ENCODE assay signal across 9 cellular contexts in genomic region chr14:101707863-101708620, GRCh38. TPM values are rescaled to one million over a fixed set of nuclear protein-coding genes. Genes with fewer than 3 reads are reported as not detected.
DNase-seq lines count a peak whose midpoint lies in the region; ATAC-seq and TF ChIP-seq lines count a peak whose summit lies in the region.
"Had no signal": no experiment of that assay in that cellular context is flagged by ENCODE, and none has a peak within 500 bp of the region (broad histone marks: within the 10 kb centered on the region; RNA-seq: fewer than 3 reads in every experiment).

No MANE protein-coding gene starts in this region.

- peak; percentile 2 for ATAC-seq in stimulated activated naive CD8-positive, alpha-beta T cell treated with anti-CD3 and anti-CD28 coated beads, Interleukin-15, Interleukin-2, amounts not matched to agents 100 U/mL and 50 U/mL, for 24 hours
- no peak for ATAC-seq in HG03108 (IDR thresholded peaks at IDR 0.05; ENCODE audit: unreplicated experiment)
- ATAC-seq in activated CD4-positive, CD25-positive, alpha-beta regulatory T cell treated with anti-CD3 and anti-CD28 coated beads, Interleukin-2, amount 50 U/mL, for 24 hours, result no peak

- no peak overlapping the region for H2AFZ ChIP-seq in hepatocyte

- H3K4me3 ChIP-seq in SJCRH30 (no peak overlapping the region), hepatocyte (no peak overlapping the region)

- H3K79me2 ChIP-seq in hepatocyte, result no peaks in the 10 kb centered on the region

- intact Hi-C loops in activated CD4-positive, alpha-beta T cell treated with anti-CD3 and anti-CD28 coated beads, Interleukin-2, amount 10 ng/mL, durations not matched to agents 24 days and 14 days (cut with micrococcal nuclease), result loop anchor here (1.0 to 10.0 kb wide), 10 partner anchors 23 to 387 kb away; partner anchors contain the start of gene DYNC1H1

- H3K27me3 Mint-ChIP-seq in activated CD4-positive, alpha-beta T cell treated with anti-CD3 and anti-CD28 coated beads, Interleukin-2, amount 10 ng/mL, durations not matched to agents 24 days and 14 days, result peaks cover 15% of the 10 kb centered on the region

- 85% methylated on average over 12 of the region's 12 CpGs for WGBS in hepatocyte (ENCODE audit: low lambda C conversion rate, missing lambda C conversion rate)

- no peaks in the 10 kb centered on the region for H3K9me3 Mint-ChIP-seq in activated CD4-positive, alpha-beta T cell treated with anti-CD3 and anti-CD28 coated beads, Interleukin-2, amount 10 ng/mL, durations not matched to agents 24 days and 14 days
- H3K9me3 Mint-ChIP-seq: IgD-negative memory B cell had no signal

- peaks cover 24% of the 10 kb centered on the region for H3K4me1 Mint-ChIP-seq in activated CD4-positive, alpha-beta T cell treated with anti-CD3 and anti-CD28 coated beads, Interleukin-2, amount 10 ng/mL, durations not matched to agents 24 days and 14 days

- H3K4me3 Mint-ChIP-seq in activated CD4-positive, alpha-beta T cell treated with anti-CD3 and anti-CD28 coated beads, Interleukin-2, amount 10 ng/mL, durations not matched to agents 24 days and 14 days, result peak overlapping the region; percentile 56

- peaks cover 3% of the 10 kb centered on the region for H3K4me1 ChIP-seq in SJCRH30
- peaks cover 10% of the 10 kb centered on the region for H3K4me1 ChIP-seq in hepatocyte (ENCODE audit: insufficient read depth)

- H3K36me3 Mint-ChIP-seq in activated CD4-positive, alpha-beta T cell treated with anti-CD3 and anti-CD28 coated beads, Interleukin-2, amount 10 ng/mL, durations not matched to agents 24 days and 14 days (ENCODE audit: low read depth), result no peaks in the 10 kb centered on the region
- H3K36me3 Mint-ChIP-seq: IgD-negative memory B cell had no signal

- H3K27ac ChIP-seq in SJCRH30 (no peak overlapping the region), hepatocyte (no peak overlapping the region)

- TF ChIP-seq CTCF in hepatocyte (IDR thresholded peaks at IDR 0.05; ENCODE audit: poor library complexity), result no peak

- H3K27ac Mint-ChIP-seq in activated CD4-positive, alpha-beta T cell treated with anti-CD3 and anti-CD28 coated beads, Interleukin-2, amount 10 ng/mL, durations not matched to agents 24 days and 14 days, result peak overlapping the region; percentile 79

- H3K9me3 ChIP-seq in SJCRH30 (replicated peaks) (no peaks in the 10 kb centered on the region), hepatocyte (ENCODE audit: low read depth) (no peaks in the 10 kb centered on the region)

- H3K4me2 ChIP-seq in hepatocyte, result peak overlapping the region; percentile 39

- H4K20me1 ChIP-seq in hepatocyte (ENCODE audit: insufficient read depth, poor library complexity, severe bottlenecking), result no peaks in the 10 kb centered on the region

- DNase-seq in activated CD4-positive, alpha-beta T cell treated with anti-CD3 and anti-CD28 coated beads, Interleukin-2, amount 10 ng/mL, durations not matched to agents 24 days and 14 days, result peak; percentile 56
- no peak for DNase-seq in activated CD4-positive, alpha-beta T cell treated with anti-CD3 and anti-CD28 coated beads for 48 hours
- DNase-seq in SJCRH30 (peak; percentile 38 to 52), hepatocyte (ENCODE audit: low spot score) (no peak), DMS114 treated with DMSO at 0.1 percent for 48 hours (lab: John Stamatoyannopoulos, UW; ENCODE audit: unreplicated experiment) (no peak)
- DNase-seq in stimulated activated naive CD8-positive, alpha-beta T cell treated with anti-CD3 and anti-CD28 coated beads, Interleukin-15, Interleukin-2, amounts not matched to agents 100 U/mL and 50 U/mL, for 24 hours, result no peak

- H3K9me2 ChIP-seq in hepatocyte (replicated peaks; ENCODE audit: insufficient read depth), result no peaks in the 10 kb centered on the region

- H3K27me3 ChIP-seq in SJCRH30 (no peaks in the 10 kb centered on the region), hepatocyte (peaks cover 19% of the 10 kb centered on the region)

- H3K36me3 ChIP-seq in SJCRH30 (no peaks in the 10 kb centered on the region), hepatocyte (replicated peaks; ENCODE audit: insufficient read depth, low read depth) (no peaks in the 10 kb centered on the region)

RNA-seq across cellular contexts. Expression of gene PPP2R5C, which starts 53.5 kb away (rescaled TPM):
- 160 and 181 TPM in 2 replicates for total RNA-seq in activated CD4-positive, alpha-beta T cell treated with anti-CD3 and anti-CD28 coated beads, Interleukin-2, amount 10 ng/mL, durations not matched to agents 24 days and 14 days
- 138 and 161 TPM in 2 replicates for total RNA-seq in SJCRH30 (2014; rRNA removed; shearing (Covaris generic))
- 69.0 and 78.0 TPM in 2 replicates for total RNA-seq in hepatocyte
- polyA plus RNA-seq in hepatocyte, result 46.8 and 47.4 TPM in 2 replicates

Comparison
In these comparisons a context has a peak if more than half of its experiments do, and no peak if none do; other contexts are left out.
1. DNase-seq: peak in activated CD4-positive, alpha-beta T cell treated with anti-CD3 and anti-CD28 coated beads, Interleukin-2, amount 10 ng/mL, durations not matched to agents 24 days and 14 days (single experiment) and SJCRH30 (2 of 2); none in activated CD4-positive, alpha-beta T cell treated with anti-CD3 and anti-CD28 coated beads for 48 hours (single experiment), hepatocyte (single experiment), stimulated activated naive CD8-positive, alpha-beta T cell treated with anti-CD3 and anti-CD28 coated beads, Interleukin-15, Interleukin-2, amounts not matched to agents 100 U/mL and 50 U/mL, for 24 hours (single experiment) and DMS114 treated with DMSO at 0.1 percent for 48 hours (single experiment).